ENCODE assay signal across 1 cellular context in genomic region chr10:74912674-74913073, GRCh38.
TF ChIP-seq lines count a peak whose summit lies in the region.

No MANE protein-coding gene starts in this region.

TF ChIP-seq in neural cell, 6 proteins besides CTCF, POLR2A, EP300 and RAD21 (continued from another document):
- TF ChIP-seq TAF1 (IDR thresholded peaks at IDR 0.05; ENCODE audit: low read depth) = no peak
